In the genomic region with DNA sequence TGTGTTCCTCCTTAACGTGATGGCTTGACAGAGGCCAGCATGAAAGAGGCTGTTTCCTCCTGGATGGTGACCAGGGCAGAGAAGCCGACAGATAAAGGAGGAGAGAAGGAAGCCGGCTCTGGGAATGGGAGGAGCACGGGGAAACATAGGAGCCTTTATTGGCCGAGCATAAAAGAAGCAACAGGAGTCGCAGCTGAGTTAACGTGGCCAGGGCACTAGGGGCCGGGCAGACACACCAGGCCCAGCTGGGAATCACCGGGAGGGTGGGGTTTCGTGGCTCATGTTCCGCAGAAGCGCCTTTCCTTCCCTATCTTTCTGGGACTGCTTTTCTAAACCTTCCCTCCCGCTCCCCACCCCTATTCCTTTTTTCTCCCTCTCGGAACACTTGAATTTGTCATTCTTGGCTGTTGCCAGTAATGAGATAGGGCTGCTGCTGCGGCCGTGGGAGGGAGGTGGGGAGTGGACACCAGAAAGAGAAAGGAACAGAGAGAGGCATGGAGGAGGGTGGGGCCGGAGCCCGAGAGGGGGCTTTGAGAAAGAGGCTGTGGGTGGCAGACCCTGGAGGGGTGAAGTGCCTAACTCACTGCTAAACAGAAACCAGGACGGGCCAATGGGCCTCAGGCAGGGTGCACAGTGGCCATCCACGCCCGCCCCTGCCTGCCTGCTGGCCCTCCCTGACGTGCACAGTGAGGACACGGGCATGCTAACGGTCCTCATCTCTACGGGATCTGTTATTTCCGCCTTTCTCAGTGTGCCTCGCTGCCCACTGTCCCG, we compare ENCODE assay signal across 8 cellular contexts.
DNase-seq lines count a peak whose midpoint lies in the region; ATAC-seq and TF ChIP-seq lines count a peak whose summit lies in the region.
"Had no signal": no experiment of that assay in that cellular context is flagged by ENCODE, and none has a peak within 500 bp of the region (broad histone marks: within the 10 kb centered on the region; RNA-seq: fewer than 3 reads in every experiment).

No MANE protein-coding gene starts in this region.

- H3K27me3 ChIP-seq in duodenal mucosa (ENCODE audit: control insufficient read depth in 1 of 2, insufficient read depth in 2 of 2, low read length in 2 of 2) (no peaks in the 10 kb centered on the region), upper lobe of left lung (no peaks in the 10 kb centered on the region)
- no peaks in the 10 kb centered on the region for H3K27me3 ChIP-seq in CD8-positive, alpha-beta T cell (ENCODE audit: insufficient read depth, low read length)

- no peak for TF ChIP-seq EP300 in upper lobe of left lung (IDR thresholded peaks at IDR 0.05)

- TF ChIP-seq CTCF in upper lobe of left lung (IDR thresholded peaks at IDR 0.05) = no peak
- no peak for TF ChIP-seq CTCF in CD8-positive, alpha-beta T cell (IDR thresholded peaks at IDR 0.05)

- peak in 1 of 2 donors; percentile 75 for ATAC-seq in upper lobe of left lung (ENCODE audit: low FRiP score in 2 of 2)
- no peak for ATAC-seq in CD8-positive, alpha-beta T cell
- ATAC-seq in GM19023 (IDR thresholded peaks at IDR 0.05; ENCODE audit: unreplicated experiment) = no peak
- no peak for ATAC-seq in HG02571 (IDR thresholded peaks at IDR 0.05; ENCODE audit: unreplicated experiment)

- H3K4me1 ChIP-seq in duodenal mucosa (ENCODE audit: control insufficient read depth in 1 of 2, insufficient read depth in 2 of 2, low read length in 2 of 2) (peaks cover 39 to 60% of the 10 kb centered on the region in 2 donors), upper lobe of left lung (peaks cover 0 to 28% (median 8%) of the 10 kb centered on the region in 4 donors)
- no peaks in the 10 kb centered on the region for H3K4me1 ChIP-seq in CD8-positive, alpha-beta T cell (ENCODE audit: insufficient read depth, low read length)

- no peaks in the 10 kb centered on the region for H3K4me1 Mint-ChIP-seq in CD8-positive, alpha-beta T cell (ENCODE audit: low read depth)

- peak; percentile 48 for DNase-seq in NCI-H146 treated with DMSO at 0.1 percent for 48 hours (lab: John Stamatoyannopoulos, UW; ENCODE audit: unreplicated experiment)
- DNase-seq in medulla oblongata (ENCODE audit: extremely low spot score) = peak; percentile 56
- peak in 1 of 2 donors; percentile 28 for DNase-seq in upper lobe of left lung
- no peak for DNase-seq in CD8-positive, alpha-beta T cell
- DNase-seq: NCI-H1092 had no signal

- H3K9ac ChIP-seq in duodenal mucosa (ENCODE audit: low read depth in 1 of 2, low read length in 2 of 2) = peak overlapping the region in 1 of 2 donors; percentile 43

- intact Hi-C loops in CD8-positive, alpha-beta T cell (cut with DNase I, micrococcal nuclease) = no loop called here

- H3K36me3 Mint-ChIP-seq in CD8-positive, alpha-beta T cell = no peaks in the 10 kb centered on the region

- H3K9me3 Mint-ChIP-seq in CD8-positive, alpha-beta T cell = no peaks in the 10 kb centered on the region

- H3K4me3 ChIP-seq in duodenal mucosa (ENCODE audit: low read depth in 1 of 2, low read length in 2 of 2) (peak overlapping the region; percentile 21 to 36), upper lobe of left lung (peak overlapping the region in 1 of 4 donors; percentile 1)
- H3K4me3 ChIP-seq in CD8-positive, alpha-beta T cell (ENCODE audit: low read depth, low read length) = no peak overlapping the region

- no peaks in the 10 kb centered on the region for H3K36me3 ChIP-seq in duodenal mucosa (ENCODE audit: control insufficient read depth in 1 of 2, insufficient read depth in 2 of 2, low read length in 2 of 2)
- no peaks in the 10 kb centered on the region for H3K36me3 ChIP-seq in upper lobe of left lung
- H3K36me3 ChIP-seq in CD8-positive, alpha-beta T cell (ENCODE audit: insufficient read depth, low read length) = no peaks in the 10 kb centered on the region

- H3K27ac Mint-ChIP-seq in CD8-positive, alpha-beta T cell = no peak overlapping the region

- WGBS in upper lobe of left lung, 2 donors = 45 to 53% methylated on average over 20 to 28 of the region's 28 CpGs

- H3K27ac ChIP-seq in duodenal mucosa (ENCODE audit: low read depth, low read length) (no peak overlapping the region), upper lobe of left lung (peak overlapping the region; percentile 14 to 40 (median 24))
- H3K27ac ChIP-seq in CD8-positive, alpha-beta T cell (ENCODE audit: low read depth, low read length) = no peak overlapping the region

- CTCF ChIA-PET in CD8-positive, alpha-beta T cell (lab: Charles Lee) = no interaction called here

- TF ChIP-seq POLR2A in upper lobe of left lung (IDR thresholded peaks at IDR 0.05) = no peak

- POLR2A ChIA-PET in CD8-positive, alpha-beta T cell (lab: Charles Lee) = no interaction called here

- H3K27me3 Mint-ChIP-seq in CD8-positive, alpha-beta T cell (ENCODE audit: low read depth) = peaks cover 1% of the 10 kb centered on the region

- H3K9me3 ChIP-seq in duodenal mucosa (ENCODE audit: control insufficient read depth in 1 of 2, low read length in 2 of 2) (no peaks in the 10 kb centered on the region), upper lobe of left lung (no peaks in the 10 kb centered on the region)
- H3K9me3 ChIP-seq in CD8-positive, alpha-beta T cell (ENCODE audit: low read length) = no peaks in the 10 kb centered on the region

- H3K4me3 Mint-ChIP-seq in CD8-positive, alpha-beta T cell = no peak overlapping the region

Comparison
In these comparisons a context has a peak if more than half of its experiments do, and no peak if none do; other contexts are left out.
1. DNase-seq: peak in NCI-H146 treated with DMSO at 0.1 percent for 48 hours (single experiment) and medulla oblongata (single experiment); none in CD8-positive, alpha-beta T cell (0 of 7).
2. H3K27ac ChIP-seq: peak in upper lobe of left lung (4 of 4); none in duodenal mucosa (single experiment) and CD8-positive, alpha-beta T cell (single experiment).